ENCODE assay signal across 23 cellular contexts in the genomic region with DNA sequence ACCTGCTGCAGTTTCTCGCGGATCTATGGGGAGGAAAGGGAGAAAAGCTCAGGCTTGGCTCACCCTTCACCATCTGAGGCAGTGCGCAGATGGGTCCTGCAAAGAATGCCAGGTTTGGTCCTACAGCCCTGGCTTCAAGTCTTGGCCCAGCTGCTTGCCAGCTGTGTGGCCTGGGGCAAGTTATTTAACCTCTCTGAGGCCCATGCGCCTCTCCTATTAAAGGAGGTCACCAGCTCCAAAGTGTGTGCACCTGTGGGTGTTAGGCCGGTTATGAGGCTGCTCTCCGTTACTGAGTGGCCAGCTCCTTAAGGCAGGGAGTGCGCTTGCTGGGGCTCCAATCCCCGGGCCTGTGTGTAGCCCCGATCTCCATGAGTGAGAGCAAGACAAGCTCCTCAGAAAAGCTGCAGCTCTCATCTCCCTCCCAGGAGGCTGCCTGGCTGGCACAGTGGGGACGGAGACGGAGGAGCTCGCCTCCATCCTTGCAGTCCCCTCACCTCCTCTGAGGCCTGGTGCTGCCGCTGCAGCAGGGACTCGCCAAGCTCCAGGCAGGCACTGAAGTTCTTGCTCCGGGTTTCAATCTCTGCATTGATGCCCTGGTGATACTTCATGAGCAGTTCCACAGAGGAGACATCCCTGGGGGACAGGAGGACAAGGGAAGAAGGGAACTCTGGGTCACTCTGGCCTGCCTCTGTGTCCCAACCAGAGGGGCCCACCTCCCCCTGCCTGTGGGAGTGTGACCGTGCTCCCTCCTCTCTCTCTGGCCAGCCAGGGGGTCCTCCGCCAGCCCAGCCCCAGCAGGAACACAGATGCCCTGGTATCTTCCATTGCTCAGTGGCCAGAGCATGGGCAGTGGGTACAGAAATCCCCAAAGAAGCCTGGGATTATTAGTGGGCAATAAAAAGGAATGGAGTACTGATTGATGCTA.
DNase-seq lines count a peak whose midpoint lies in the region; ATAC-seq, FAIRE-seq and TF ChIP-seq lines count a peak whose summit lies in the region.
"Had no signal": no experiment of that assay in that cellular context is flagged by ENCODE, and none has a peak within 500 bp of the region (broad histone marks: within the 10 kb centered on the region; RNA-seq: fewer than 3 reads in every experiment).

No MANE protein-coding gene starts in this region.

- no CpG with 5 or more reads among the region's 17 CpGs for WGBS in neuronal stem cell (ENCODE audit: extremely low coverage in 2 of 2, insufficient read length in 2 of 2, insufficient replicate concordance in 1 of 2), 2 donors
- 89 to 95% (median 92%) methylated on average over 12 to 17 of the region's 17 CpGs for WGBS in spleen, 5 donors

- peak; percentile 83 for FAIRE-seq in HTR-8/SVneo (lab: Jason Lieb, UNC)
- FAIRE-seq: A549, G401.6, GM12892, H1 had no signal

- H2BK12ac ChIP-seq in neuronal stem cell (ENCODE audit: low read length): no peak overlapping the region

- H3K23ac ChIP-seq in neuronal stem cell (ENCODE audit: low read depth, low read length, poor library complexity): no peak overlapping the region

- H2BK120ac ChIP-seq in neuronal stem cell (ENCODE audit: low read depth, low read length): no peak overlapping the region

- H3K4me3 Mint-ChIP-seq in T-helper 17 cell: no peak overlapping the region
- H3K4me3 Mint-ChIP-seq: B cell; CD8-positive, alpha-beta T cell had no signal

- no peak overlapping the region for H4K8ac ChIP-seq in neuronal stem cell (ENCODE audit: low read depth, low read length)

- peak overlapping the region; percentile 75 for H3K27ac Mint-ChIP-seq in T-helper 17 cell
- H3K27ac Mint-ChIP-seq: B cell; CD8-positive, alpha-beta T cell had no signal

- no peak overlapping the region for H3K4ac ChIP-seq in neuronal stem cell (ENCODE audit: low read length)

- peak overlapping the region; percentile 24 for H3K9ac ChIP-seq in neuronal stem cell (ENCODE audit: low read depth, low read length, poor library complexity)
- H3K9ac ChIP-seq: BLaER1, GM23248 had no signal

- no peak for ATAC-seq in T-helper 17 cell
- ATAC-seq: A549; CD8-positive, alpha-beta T cell had no signal

- H3K27ac ChIP-seq in neuronal stem cell (replicated peaks; ENCODE audit: low read length) (no peak overlapping the region), spleen (no peak overlapping the region)
- H3K27ac ChIP-seq: BLaER1, C4-2B, GM23248 had no signal

- peak overlapping the region; percentile 30 for H2AK5ac ChIP-seq in neuronal stem cell (ENCODE audit: low read depth, low read length)

- no peaks in the 10 kb centered on the region for H3K79me1 ChIP-seq in neuronal stem cell (ENCODE audit: low read depth, low read length)

- no peak for TF ChIP-seq CTCF in spleen (IDR thresholded peaks at IDR 0.05 in 8 of 11, conservative IDR thresholded peaks at IDR 0.05 in 3 of 11)

- H2BK5ac ChIP-seq in neuronal stem cell (ENCODE audit: low read length): peak overlapping the region; percentile 77

- H3K27me3 ChIP-seq in neuronal stem cell (ENCODE audit: control insufficient read depth in 3 of 3, insufficient read depth in 3 of 3, low read depth in 1 of 3, low read length in 3 of 3) (peaks cover 0 to 29% (median 4%) of the 10 kb centered on the region in 3 experiments), spleen (replicated peaks in 1 of 7) (no peaks in the 10 kb centered on the region)
- H3K27me3 ChIP-seq: BLaER1 had no signal

- H3K4me3 ChIP-seq in neuronal stem cell (ENCODE audit: low read length in 2 of 2) (no peak overlapping the region), spleen (no peak overlapping the region)
- H3K4me3 ChIP-seq: A549, BLaER1, GM23248 had no signal

- no peaks in the 10 kb centered on the region for H3K27me3 Mint-ChIP-seq in T-helper 17 cell

- intact Hi-C loops in spleen (cut with DNase I; ENCODE audit: low total_unique reads): no loop called here

- H4K91ac ChIP-seq in neuronal stem cell (ENCODE audit: low read depth, low read length, poor library complexity): no peak overlapping the region

- H3K4me2 ChIP-seq in neuronal stem cell (ENCODE audit: insufficient read depth, low read length, poor library complexity, severe bottlenecking): no peak overlapping the region
- H3K4me2 ChIP-seq: A549, BLaER1 had no signal

- H3K4me1 Mint-ChIP-seq in T-helper 17 cell: peaks cover 32% of the 10 kb centered on the region

- no peak overlapping the region for H3K14ac ChIP-seq in neuronal stem cell (ENCODE audit: low read length)

- H3K4me1 ChIP-seq in neuronal stem cell (ENCODE audit: control insufficient read depth in 2 of 2, insufficient read depth in 1 of 2, low read depth in 1 of 2, low read length in 2 of 2) (peaks cover 3 to 10% of the 10 kb centered on the region in 2 donors), spleen (peaks cover 4 to 9% (median 7%) of the 10 kb centered on the region in 6 donors)

- no peak overlapping the region for H2BK15ac ChIP-seq in neuronal stem cell (ENCODE audit: low read length)

- H3K36me3 ChIP-seq in neuronal stem cell (replicated peaks in 1 of 2; ENCODE audit: control insufficient read depth in 2 of 2, insufficient read depth in 2 of 2, low read length in 2 of 2): no peaks in the 10 kb centered on the region
- H3K36me3 ChIP-seq in spleen: no peaks in the 10 kb centered on the region
- H3K36me3 ChIP-seq: BLaER1 had no signal

- no peaks in the 10 kb centered on the region for H3K9me3 ChIP-seq in T-helper 17 cell (ENCODE audit: control insufficient read depth, low read length, poor library complexity, severe bottlenecking)
- peaks cover 8 to 18% of the 10 kb centered on the region in 2 donors for H3K9me3 ChIP-seq in neuronal stem cell (replicated peaks in 1 of 2; ENCODE audit: control insufficient read depth in 2 of 2, insufficient read depth in 1 of 2, low read depth in 1 of 2, low read length in 2 of 2)
- H3K9me3 ChIP-seq in spleen: no peaks in the 10 kb centered on the region
- H3K9me3 ChIP-seq: A549 had no signal

- H3K18ac ChIP-seq in neuronal stem cell (ENCODE audit: low read length): peak overlapping the region; percentile 60

- TF ChIP-seq POLR2A in spleen (IDR thresholded peaks at IDR 0.05): no peak

- no peak overlapping the region for H2AFZ ChIP-seq in neuronal stem cell (ENCODE audit: low read length)
- H2AFZ ChIP-seq: GM23248 had no signal

- DNase-seq in HTR-8/SVneo (ENCODE audit: insufficient read length, low spot score) (no peak), T-helper 17 cell (no peak), neuronal stem cell (ENCODE audit: low spot score) (no peak), spleen (peak; percentile 61), AG20443 (ENCODE audit: low spot score) (no peak), ureter (ENCODE audit: low spot score) (no peak), activated T-cell treated with anti-CD3 and anti-CD28 coated beads for 4 hours (no peak)
- DNase-seq: 8988T; ACHN; Caco-2; CD4-positive, CD25-positive, alpha-beta regulatory T cell; CD8-positive, alpha-beta T cell; DMS153; DND-41; GM23248; HCEC 1CT had no signal

- no peaks in the 10 kb centered on the region for H3K36me3 Mint-ChIP-seq in T-helper 17 cell (ENCODE audit: low read depth)
- H3K36me3 Mint-ChIP-seq: CD4-positive, CD25-positive, alpha-beta regulatory T cell; CD8-positive, alpha-beta T cell had no signal
